In genomic region chr1:11697893-11698210, GRCh38 we compare ENCODE assay signal across 25 cellular contexts. TPM values are rescaled to one million over a fixed set of nuclear protein-coding genes. Genes with fewer than 3 reads are reported as not detected.
"Had no signal": no experiment of that assay in that cellular context is flagged by ENCODE, and none has a peak within 500 bp of the region (broad histone marks: within the 10 kb centered on the region; RNA-seq: fewer than 3 reads in every experiment).

No MANE protein-coding gene starts in this region.

- H3K9me3 Mint-ChIP-seq: mesothelial cell of epicardium; naive B cell; natural killer cell treated with Interleukin-12 subunit alpha and Interleukin-12 subunit beta and Interleukin-15 and Interleukin-18, amount 100 ng/mL, for 72 hours; neural crest cell; stimulated activated naive B cell treated with anti-CD40 and anti-IgM and Interleukin-4, amounts not matched to agents 10 μg/mL and 1 μg/mL and 100 μg/mL, for 72 hours; stimulated activated naive CD8-positive, alpha-beta T cell treated with anti-CD3 and anti-CD28 coated beads, Interleukin-15, Interleukin-2, amounts not matched to agents 100 ng/mL and 50 ng/mL, for 24 hours had no signal

- H3K27me3 Mint-ChIP-seq: natural killer cell treated with Interleukin-12 subunit alpha and Interleukin-12 subunit beta and Interleukin-15 and Interleukin-18, amount 100 ng/mL, for 72 hours had no signal

- H3K4me1 ChIP-seq: parathyroid adenoma, right lobe of liver, uterus had no signal

- ATAC-seq: left lobe of liver; mucosa of descending colon; natural killer cell treated with Interleukin-12 subunit alpha and Interleukin-12 subunit beta and Interleukin-15 and Interleukin-18, amount 100 ng/mL, for 72 hours; stimulated activated naive B cell treated with anti-CD40 and anti-IgM and Interleukin-4, amounts not matched to agents 10 μg/mL and 1 μg/mL and 100 μg/mL, for 72 hours had no signal

- H3K4me3 ChIP-seq: dorsolateral prefrontal cortex, mucosa of descending colon, right lobe of liver, thoracic aorta, tibial nerve, upper lobe of left lung, uterus had no signal

- DNase-seq: dorsolateral prefrontal cortex; effector CD4-positive, alpha-beta T cell; head of caudate nucleus; mesenchymal stem cell; mucosa of descending colon; naive B cell; right lobe of liver; small intestine; stimulated activated CD4-positive, alpha-beta T cell treated with anti-CD3 and anti-CD28 coated beads, Interleukin-15, amount 100 ng/mL, for 24 hours; stimulated activated CD4-positive, alpha-beta T cell treated with anti-CD3 and anti-CD28 coated beads, Interleukin-2, amount 100 ng/mL, for 48 hours; stimulated activated naive B cell treated with anti-CD40 and anti-IgM and Interleukin-4, amounts not matched to agents 10 μg/mL and 1 μg/mL and 100 μg/mL, for 72 hours; upper lobe of left lung; uterus had no signal

- H3K4me1 Mint-ChIP-seq: mesothelial cell of epicardium had no signal

- H3K36me3 ChIP-seq: neutrophil, right lobe of liver, thoracic aorta, tibial nerve, upper lobe of left lung, uterus had no signal

- H3K36me3 Mint-ChIP-seq: mesothelial cell of epicardium; naive B cell; natural killer cell treated with Interleukin-12 subunit alpha and Interleukin-12 subunit beta and Interleukin-15 and Interleukin-18, amount 100 ng/mL, for 72 hours; stimulated activated naive B cell treated with anti-CD40 and anti-IgM and Interleukin-4, amounts not matched to agents 10 μg/mL and 1 μg/mL and 100 μg/mL, for 72 hours had no signal

- H3K4me3 Mint-ChIP-seq: mesothelial cell of epicardium; naive B cell; natural killer cell treated with Interleukin-12 subunit alpha and Interleukin-12 subunit beta and Interleukin-15 and Interleukin-18, amount 100 ng/mL, for 72 hours; neural crest cell; stimulated activated naive B cell treated with anti-CD40 and anti-IgM and Interleukin-4, amounts not matched to agents 10 μg/mL and 1 μg/mL and 100 μg/mL, for 72 hours; stimulated activated naive CD8-positive, alpha-beta T cell treated with anti-CD3 and anti-CD28 coated beads, Interleukin-15, Interleukin-2, amounts not matched to agents 100 ng/mL and 50 ng/mL, for 24 hours had no signal

- H3K27ac Mint-ChIP-seq: mesothelial cell of epicardium; progenitor cell of endocrine pancreas; stimulated activated naive B cell treated with anti-CD40 and anti-IgM and Interleukin-4, amounts not matched to agents 10 μg/mL and 1 μg/mL and 100 μg/mL, for 72 hours; stimulated activated naive CD8-positive, alpha-beta T cell treated with anti-CD3 and anti-CD28 coated beads, Interleukin-15, Interleukin-2, amounts not matched to agents 100 ng/mL and 50 ng/mL, for 24 hours had no signal

- H3K27ac ChIP-seq: dorsolateral prefrontal cortex, neutrophil, parathyroid adenoma, right lobe of liver, thoracic aorta, tibial nerve, upper lobe of left lung, uterus had no signal

- H3K9me3 ChIP-seq: mucosa of descending colon, neutrophil, right lobe of liver, thoracic aorta, tibial nerve, upper lobe of left lung, uterus had no signal

RNA-seq across cellular contexts. Expression of gene DRAXIN, which starts 6.3 kb away (rescaled TPM):
- total RNA-seq: fibroblast of villous mesenchyme, left lobe of liver, omental fat pad, right lobe of liver had no signal
